In genomic region chr15:74773731-74774252, GRCh38 we compare ENCODE assay signal across 11 cellular contexts. TPM values are rescaled to one million over a fixed set of nuclear protein-coding genes. Genes with fewer than 3 reads are reported as not detected.
DNase-seq lines count a peak whose midpoint lies in the region; ATAC-seq and TF ChIP-seq lines count a peak whose summit lies in the region.
"Had no signal": no experiment of that assay in that cellular context is flagged by ENCODE, and none has a peak within 500 bp of the region (broad histone marks: within the 10 kb centered on the region; RNA-seq: fewer than 3 reads in every experiment).

No MANE protein-coding gene starts in this region.

- H3K4me3 ChIP-seq in astrocyte of the cerebellum (ENCODE audit: low read depth, low read length) (no peak overlapping the region), thyroid gland (replicated peaks in 1 of 3) (no peak overlapping the region), prostate gland (no peak overlapping the region)
- H3K4me3 ChIP-seq: ovary had no signal

- TF ChIP-seq CTCF in astrocyte of the cerebellum (IDR thresholded peaks at IDR 0.05; ENCODE audit: low read depth, low read length, missing control alignments) (no peak), thyroid gland (IDR thresholded peaks at IDR 0.05) (no peak), prostate gland (IDR thresholded peaks at IDR 0.05) (no peak)

- intact Hi-C loops in thyroid gland (cut with DNase I), result loop anchor here (2.0 to 5.0 kb wide), 3 partner anchors 64 to 179 kb away; partner anchors contain the start of gene FAM219B
- intact Hi-C loops in prostate gland (cut with DNase I), result no loop called here

- H3K27ac ChIP-seq in thyroid gland (no peak overlapping the region), prostate gland (no peak overlapping the region)
- H3K27ac ChIP-seq: ovary had no signal

- no peaks in the 10 kb centered on the region for H3K36me3 ChIP-seq in thyroid gland
- H3K36me3 ChIP-seq in prostate gland, result no peaks in the 10 kb centered on the region
- H3K36me3 ChIP-seq: ovary had no signal

- H3K4me1 ChIP-seq in thyroid gland (peaks cover 0 to 18% of the 10 kb centered on the region in 2 donors), prostate gland (replicated peaks) (no peaks in the 10 kb centered on the region)

- H3K9me3 Mint-ChIP-seq in T-helper 1 cell treated with Interleukin-12 subunit alpha and Interleukin-12 subunit beta and Interleukin-4 antibody, amounts not matched to agents 30 μg/mL and 1 μg/mL, for 36 hours, result no peaks in the 10 kb centered on the region
- no peaks in the 10 kb centered on the region for H3K9me3 Mint-ChIP-seq in naive thymus-derived CD8-positive, alpha-beta T cell

- no peaks in the 10 kb centered on the region for H3K27me3 ChIP-seq in thyroid gland
- no peaks in the 10 kb centered on the region for H3K27me3 ChIP-seq in prostate gland (replicated peaks; ENCODE audit: insufficient read depth)
- H3K27me3 ChIP-seq: ovary had no signal

- no peak for TF ChIP-seq POLR2A in thyroid gland (IDR thresholded peaks at IDR 0.05)
- no peak for TF ChIP-seq POLR2A in prostate gland (IDR thresholded peaks at IDR 0.05)

- in situ Hi-C loops in astrocyte of the cerebellum (cut with HindIII; ENCODE audit: low sequenced_read_pairs), result loop anchor here (5.0 to 10.0 kb wide), 4 partner anchors 36 to 399 kb away; no protein-coding TSS in a partner anchor

- H3K36me3 Mint-ChIP-seq in T-helper 1 cell treated with Interleukin-12 subunit alpha and Interleukin-12 subunit beta and Interleukin-4 antibody, amounts not matched to agents 30 μg/mL and 1 μg/mL, for 36 hours (ENCODE audit: low read depth), result peaks cover 9% of the 10 kb centered on the region
- no peaks in the 10 kb centered on the region for H3K36me3 Mint-ChIP-seq in naive thymus-derived CD8-positive, alpha-beta T cell

- peak overlapping the region; percentile 75 for H3K27ac Mint-ChIP-seq in T-helper 1 cell treated with Interleukin-12 subunit alpha and Interleukin-12 subunit beta and Interleukin-4 antibody, amounts not matched to agents 30 μg/mL and 1 μg/mL, for 36 hours
- H3K27ac Mint-ChIP-seq in naive thymus-derived CD8-positive, alpha-beta T cell, result peak overlapping the region in 9 of 10 donors; percentile 50 to 100 (median 83)

- 79 to 87% methylated on average over 5 of the region's 5 CpGs for WGBS in thyroid gland, 2 donors
- 67% methylated on average over 5 of the region's 5 CpGs for WGBS in prostate gland

- peaks cover 62% of the 10 kb centered on the region for H3K4me1 Mint-ChIP-seq in T-helper 1 cell treated with Interleukin-12 subunit alpha and Interleukin-12 subunit beta and Interleukin-4 antibody, amounts not matched to agents 30 μg/mL and 1 μg/mL, for 36 hours (ENCODE audit: low read depth)
- peaks cover 31 to 74% (median 66%) of the 10 kb centered on the region in 4 donors for H3K4me1 Mint-ChIP-seq in naive thymus-derived CD8-positive, alpha-beta T cell

- POLR2A ChIA-PET in naive thymus-derived CD8-positive, alpha-beta T cell (lab: Charles Lee), result interaction anchor here (31.0 kb wide), 1 partner anchor 21 kb away, joined by 1300 read pairs; the partner anchor contains the start of gene CSK

- ATAC-seq in naive thymus-derived CD8-positive, alpha-beta T cell, result no peak

- H3K27me3 Mint-ChIP-seq in T-helper 1 cell treated with Interleukin-12 subunit alpha and Interleukin-12 subunit beta and Interleukin-4 antibody, amounts not matched to agents 30 μg/mL and 1 μg/mL, for 36 hours (ENCODE audit: low read depth), result peaks cover 6% of the 10 kb centered on the region
- peaks cover 0 to under 1% (median 0%) of the 10 kb centered on the region in 5 donors for H3K27me3 Mint-ChIP-seq in naive thymus-derived CD8-positive, alpha-beta T cell

- DNase-seq in T-helper 1 cell, result no peak
- DNase-seq in MV-4-11 (lab: John Stamatoyannopoulos, UW), result peak; percentile 12
- DNase-seq in astrocyte of the cerebellum (ENCODE audit: low read depth), result peak; percentile 47
- no peak for DNase-seq in naive thymus-derived CD8-positive, alpha-beta T cell
- no peak for DNase-seq in thyroid gland
- no peak for DNase-seq in effector CD8-positive, alpha-beta T cell (lab: John Stamatoyannopoulos, UW)
- DNase-seq in prostate gland (ENCODE audit: low spot score), result no peak
- DNase-seq: NCI-H1930, ovary had no signal

- H3K9me3 ChIP-seq in thyroid gland, result no peaks in the 10 kb centered on the region
- H3K9me3 ChIP-seq in prostate gland, result no peaks in the 10 kb centered on the region
- H3K9me3 ChIP-seq: ovary had no signal

- H3K4me3 Mint-ChIP-seq in T-helper 1 cell treated with Interleukin-12 subunit alpha and Interleukin-12 subunit beta and Interleukin-4 antibody, amounts not matched to agents 30 μg/mL and 1 μg/mL, for 36 hours, result no peak overlapping the region
- no peak overlapping the region for H3K4me3 Mint-ChIP-seq in naive thymus-derived CD8-positive, alpha-beta T cell

RNA-seq across cellular contexts. Expression of gene CSK, which starts 8.1 kb away (rescaled TPM):
- 100 to 1,000 TPM; 220 TPM for total RNA-seq in naive thymus-derived CD8-positive, alpha-beta T cell
- 100 to 1,000 TPM in 1 of 3 donors, 10 to 100 TPM in 2; 70.8 to 124 (median 79.8) TPM for polyA plus RNA-seq in naive thymus-derived CD8-positive, alpha-beta T cell
- 10 to 100 TPM; 18.2 to 24.3 (median 20.3) TPM for total RNA-seq in thyroid gland
- 10 to 100 TPM; 45.3 to 57.0 TPM for total RNA-seq in prostate gland

RNA-seq across cellular contexts. Expression of gene CYP1A2, which starts 25.1 kb away (rescaled TPM):
- not detected for total RNA-seq in naive thymus-derived CD8-positive, alpha-beta T cell
- polyA plus RNA-seq in naive thymus-derived CD8-positive, alpha-beta T cell, result not detected
- total RNA-seq in thyroid gland (1 to 10 TPM; 1.3 to 9.9 (median 2.9) TPM), prostate gland (under 1 TPM in 1 of 2 donors, not detected in 1; 0.46 TPM)
- polyA plus RNA-seq: AG04450, ovary had no signal

RNA-seq across cellular contexts. Expression of gene LMAN1L, which starts 38.8 kb away (rescaled TPM):
- under 1 TPM; 0.57 to 0.80 TPM for total RNA-seq in naive thymus-derived CD8-positive, alpha-beta T cell
- not detected for polyA plus RNA-seq in naive thymus-derived CD8-positive, alpha-beta T cell
- total RNA-seq in thyroid gland (1 to 10 TPM in 1 of 4 donors, not detected in 3; 3.5 TPM), prostate gland (100 to 1,000 TPM; 219 to 229 TPM)
- total RNA-seq: ovary had no signal
- polyA plus RNA-seq: AG04450, ovary had no signal

RNA-seq across cellular contexts. Expression of gene CYP1A1, which starts 48.5 kb away (rescaled TPM):
- under 1 TPM; 0.18 to 0.27 TPM for total RNA-seq in naive thymus-derived CD8-positive, alpha-beta T cell
- not detected for polyA plus RNA-seq in naive thymus-derived CD8-positive, alpha-beta T cell
- total RNA-seq in thyroid gland (under 1 TPM in 2 of 4 donors, not detected in 2; 0.54 to 0.78 TPM), prostate gland (1 to 10 TPM in 1 of 2 donors, under 1 TPM in 1; 0.57 to 6.9 TPM)

RNA-seq across cellular contexts. Expression of gene CPLX3, which starts 52.6 kb away (rescaled TPM):
- total RNA-seq in naive thymus-derived CD8-positive, alpha-beta T cell, result under 1 TPM; 0.39 to 0.44 TPM
- polyA plus RNA-seq in naive thymus-derived CD8-positive, alpha-beta T cell, result not detected
- total RNA-seq in thyroid gland, result not detected
- total RNA-seq in prostate gland, result 10 to 100 TPM; 40.5 to 59.8 TPM
- total RNA-seq: ovary had no signal
- polyA plus RNA-seq: AG04450, ovary had no signal

Comparison
In these comparisons a context has a peak if more than half of its experiments do, and no peak if none do; other contexts are left out.
1. DNase-seq: peak in MV-4-11 (single experiment) and astrocyte of the cerebellum (single experiment); none in T-helper 1 cell (0 of 5), naive thymus-derived CD8-positive, alpha-beta T cell (0 of 10), thyroid gland (0 of 2), effector CD8-positive, alpha-beta T cell (single experiment) and prostate gland (single experiment).
2. RNA of gene LMAN1L, which starts 38.8 kb away (total RNA-seq): 219 to 229 TPM in prostate gland; 0.57 to 0.80 TPM in naive thymus-derived CD8-positive, alpha-beta T cell and 3.5 TPM in thyroid gland; every median in the first group is over 10 times any median in the second.